ENCODE assay signal across 19 cellular contexts in genomic region chr10:102811346-102811745, GRCh38. TPM values are rescaled to one million over a fixed set of nuclear protein-coding genes. Genes with fewer than 3 reads are reported as not detected.
DNase-seq lines count a peak whose midpoint lies in the region; ATAC-seq and TF ChIP-seq lines count a peak whose summit lies in the region.
"Had no signal": no experiment of that assay in that cellular context is flagged by ENCODE, and none has a peak within 500 bp of the region (broad histone marks: within the 10 kb centered on the region; RNA-seq: fewer than 3 reads in every experiment).

No MANE protein-coding gene starts in this region.

- BruUV-seq in mammary epithelial cell (replicated peaks; lab: Mats Ljungman, UMichigan): no TSS peak

- H3K36me3 ChIP-seq in BLaER1 (peaks cover 29% of the 10 kb centered on the region), SJCRH30 (peaks cover 38% of the 10 kb centered on the region), neutrophil (peaks cover 55% of the 10 kb centered on the region), mammary epithelial cell (ENCODE audit: insufficient read depth, low read length) (peaks cover 11% of the 10 kb centered on the region)
- peaks cover 18 to 78% (median 33%) of the 10 kb centered on the region in 11 experiments for H3K36me3 ChIP-seq in BLaER1 treated with 17β-estradiol and CSF1 and Interleukin-3, amounts not matched to agents 10 nM and 100 nM

- H3K9ac ChIP-seq in BLaER1 (no peak overlapping the region), mammary epithelial cell (ENCODE audit: insufficient read depth, low read length) (no peak overlapping the region)
- peak overlapping the region in 2 of 11 experiments; percentile 58 to 60; a peak in 1 of 22 replicates for H3K9ac ChIP-seq in BLaER1 treated with 17β-estradiol and CSF1 and Interleukin-3, amounts not matched to agents 10 nM and 100 nM

- H3K4me1 ChIP-seq in BLaER1 (peaks cover 78% of the 10 kb centered on the region), SJCRH30 (peaks cover 24% of the 10 kb centered on the region), neutrophil (ENCODE audit: control insufficient read depth in 1 of 2, insufficient read depth in 1 of 2, low read depth in 1 of 2, low read length in 1 of 2) (peaks cover 46 to 52% of the 10 kb centered on the region in 2 experiments), mammary epithelial cell (ENCODE audit: insufficient read depth, low read length) (no peaks in the 10 kb centered on the region)
- peaks cover 68 to 93% (median 79%) of the 10 kb centered on the region in 10 experiments for H3K4me1 ChIP-seq in BLaER1 treated with 17β-estradiol and CSF1 and Interleukin-3, amounts not matched to agents 10 nM and 100 nM

- intact Hi-C loops in mammary epithelial cell (cut with micrococcal nuclease): no loop called here

- H3K27me3 ChIP-seq in BLaER1: no peaks in the 10 kb centered on the region
- H3K27me3 ChIP-seq in BLaER1 treated with 17β-estradiol and CSF1 and Interleukin-3, amounts not matched to agents 10 nM and 100 nM: no peaks in the 10 kb centered on the region
- no peaks in the 10 kb centered on the region for H3K27me3 ChIP-seq in SJCRH30
- no peaks in the 10 kb centered on the region for H3K27me3 ChIP-seq in neutrophil
- no peaks in the 10 kb centered on the region for H3K27me3 ChIP-seq in mammary epithelial cell (ENCODE audit: insufficient read depth, low read length)

- no peaks in the 10 kb centered on the region for H3K9me3 ChIP-seq in BLaER1
- no peaks in the 10 kb centered on the region for H3K9me3 ChIP-seq in BLaER1 treated with 17β-estradiol and CSF1 and Interleukin-3, amounts not matched to agents 10 nM and 100 nM (replicated peaks in 1 of 11)
- H3K9me3 ChIP-seq in SJCRH30 (replicated peaks): no peaks in the 10 kb centered on the region
- no peaks in the 10 kb centered on the region for H3K9me3 ChIP-seq in neutrophil
- H3K9me3 ChIP-seq in mammary epithelial cell (replicated peaks; ENCODE audit: insufficient read depth, low read length): no peaks in the 10 kb centered on the region

- no peak for TF ChIP-seq CTCF in neutrophil (IDR thresholded peaks at IDR 0.05)
- no peak for TF ChIP-seq CTCF in mammary epithelial cell (conservative IDR thresholded peaks at IDR 0.05 in 1 of 2, IDR thresholded peaks at IDR 0.05 in 1 of 2; ENCODE audit: extremely low read depth in 1 of 2, insufficient read depth in 1 of 2, low read depth in 1 of 2, low read length in 2 of 2)

- DNase-seq in SJCRH30 (no peak), NCI-H187 (lab: John Stamatoyannopoulos, UW) (no peak), mammary epithelial cell (no peak)
- DNase-seq: ACHN; CD4-positive, CD25-positive, alpha-beta regulatory T cell; DMS53; KG1; NCI-H1694 treated with DMSO at 0.1 percent for 48 hours; NCI-H226; NCI-H524; PC-9; SIG-M5 had no signal

- no peak overlapping the region for H3K4me3 ChIP-seq in BLaER1
- H3K4me3 ChIP-seq in BLaER1 treated with 17β-estradiol and CSF1 and Interleukin-3, amounts not matched to agents 10 nM and 100 nM: no peak overlapping the region
- no peak overlapping the region for H3K4me3 ChIP-seq in SJCRH30
- H3K4me3 ChIP-seq in neutrophil (ENCODE audit: low read depth in 1 of 2, low read length in 1 of 2): no peak overlapping the region
- no peak overlapping the region for H3K4me3 ChIP-seq in mammary epithelial cell (replicated peaks in 1 of 3; ENCODE audit: insufficient read depth in 1 of 3, low read depth in 2 of 3, low read length in 3 of 3)
- H3K4me3 ChIP-seq: PC-9 had no signal

- CTCF ChIA-PET in mammary epithelial cell (lab: Charles Lee; ENCODE audit: low non-redundant PET): no interaction called here

- no peak overlapping the region for H2AFZ ChIP-seq in mammary epithelial cell (ENCODE audit: low read depth, low read length)
- H2AFZ ChIP-seq: PC-9 had no signal

- no peak for ATAC-seq in HG02970 (IDR thresholded peaks at IDR 0.05; ENCODE audit: low FRiP score, unreplicated experiment)

- H3K4me2 ChIP-seq in BLaER1 (peak overlapping the region; percentile 89), mammary epithelial cell (ENCODE audit: insufficient read depth, low read depth, low read length) (no peak overlapping the region)
- peak overlapping the region; percentile 84 to 95 (median 92); a peak in 21 of 22 replicates for H3K4me2 ChIP-seq in BLaER1 treated with 17β-estradiol and CSF1 and Interleukin-3, amounts not matched to agents 10 nM and 100 nM
- H3K4me2 ChIP-seq: PC-9 had no signal

- H3K79me2 ChIP-seq in mammary epithelial cell (ENCODE audit: insufficient read depth, low read length): no peaks in the 10 kb centered on the region

- 100% methylated on average over 2 of the region's 3 CpGs for WGBS in mammary epithelial cell (ENCODE audit: low coverage, missing lambda C conversion rate)

- dilution Hi-C loops in mammary epithelial cell (cut with HindIII; ENCODE audit: low sequenced_read_pairs): no loop called here

- H4K20me1 ChIP-seq in BLaER1 (no peaks in the 10 kb centered on the region), mammary epithelial cell (ENCODE audit: insufficient read depth, low read length) (no peaks in the 10 kb centered on the region)
- H4K20me1 ChIP-seq in BLaER1 treated with 17β-estradiol and CSF1 and Interleukin-3, amounts not matched to agents 10 nM and 100 nM: no peaks in the 10 kb centered on the region

- in situ Hi-C loops in mammary epithelial cell (cut with MboI; ENCODE audit: low sequenced_read_pairs in 2 of 2): no loop called here

- H3K27ac ChIP-seq in BLaER1 (peak overlapping the region; percentile 90), SJCRH30 (peak overlapping the region; percentile 85), neutrophil (peak overlapping the region; percentile 93), mammary epithelial cell (ENCODE audit: insufficient read depth, low read depth, low read length) (no peak overlapping the region)
- H3K27ac ChIP-seq in BLaER1 treated with 17β-estradiol and CSF1 and Interleukin-3, amounts not matched to agents 10 nM and 100 nM: peak overlapping the region; percentile 68 to 98 (median 78); a peak in 20 of 22 replicates
- H3K27ac ChIP-seq: PC-9, RWPE1 had no signal

RNA-seq across cellular contexts. Expression of gene CYP17A1, which starts 25.9 kb away (rescaled TPM):
- not detected in 2 replicates for total RNA-seq in SJCRH30 (2014; rRNA removed; shearing (Covaris generic))
- total RNA-seq in mammary epithelial cell: not detected
- polyA plus RNA-seq in mammary epithelial cell: not detected
- not detected for polyA minus RNA-seq in mammary epithelial cell
- total RNA-seq: CD4-positive, CD25-positive, alpha-beta regulatory T cell; H1; HT-29; PC-9 had no signal
- polyA plus RNA-seq: CD4-positive, CD25-positive, alpha-beta regulatory T cell; H1 had no signal

RNA-seq across cellular contexts. Expression of gene BORCS7, which starts 42.7 kb away (rescaled TPM):
- total RNA-seq in SJCRH30 (2014; rRNA removed; shearing (Covaris generic)): 19.9 and 24.3 TPM in 2 replicates
- total RNA-seq in mammary epithelial cell: 10 to 100 TPM; 10.8 to 18.3 TPM
- polyA plus RNA-seq in mammary epithelial cell: 17.2 TPM
- 3.2 TPM for polyA minus RNA-seq in mammary epithelial cell

RNA-seq across cellular contexts. Expression of gene AS3MT, which starts 57.9 kb away (rescaled TPM):
- 13.7 and 14.8 TPM in 2 replicates for total RNA-seq in SJCRH30 (2014; rRNA removed; shearing (Covaris generic))
- total RNA-seq in mammary epithelial cell: 1 to 10 TPM; 1.7 to 4.2 TPM
- 2.1 TPM for polyA plus RNA-seq in mammary epithelial cell
- polyA minus RNA-seq in mammary epithelial cell: 1.2 TPM
- total RNA-seq: HT-29 had no signal
- polyA plus RNA-seq: CD4-positive, CD25-positive, alpha-beta regulatory T cell had no signal
